ENCODE assay signal across 8 cellular contexts in genomic region chr3:39177708-39178332, GRCh38. TPM values are rescaled to one million over a fixed set of nuclear protein-coding genes. Genes with fewer than 3 reads are reported as not detected.
A peak's percentile ranks its signal among the peaks of the same experiment; 100 is the strongest.
DNase-seq lines count a peak whose midpoint lies in the region; ATAC-seq and TF ChIP-seq lines count a peak whose summit lies in the region.

No MANE protein-coding gene starts in this region.

- DNase-seq in 8988T = peak; percentile 94
- peak; percentile 76 for DNase-seq in KBM-7
- peak; percentile 79 for DNase-seq in SKM-1 treated with dmso at 0.1 percent for 144 hours (lab: John Stamatoyannopoulos, UW; ENCODE audit: unreplicated experiment)
- peak; percentile 73 for DNase-seq in activated naive CD8-positive, alpha-beta T cell treated with anti-CD3 and anti-CD28 coated beads, Interleukin-2, amount 10 ng/mL, durations not matched to agents 7 days and 5 days
- DNase-seq in head of caudate nucleus = peak; percentile 63 to 91 (median 75)
- peak; percentile 77 for DNase-seq in omental fat pad (ENCODE audit: low spot score)
- DNase-seq in suprapubic skin (ENCODE audit: low spot score in 2 of 2) = peak; percentile 94 to 96

- peaks cover 3% of the 10 kb centered on the region for H3K27me3 Mint-ChIP-seq in activated naive CD8-positive, alpha-beta T cell treated with anti-CD3 and anti-CD28 coated beads, Interleukin-2, amount 10 ng/mL, durations not matched to agents 7 days and 5 days

- peak overlapping the region; percentile 79 for H3K27ac Mint-ChIP-seq in activated naive CD8-positive, alpha-beta T cell treated with anti-CD3 and anti-CD28 coated beads, Interleukin-2, amount 10 ng/mL, durations not matched to agents 7 days and 5 days

- ATAC-seq in GM18502 (IDR thresholded peaks at IDR 0.05; ENCODE audit: poor library complexity, unreplicated experiment) = peak; percentile 40
- peak; percentile 53 for ATAC-seq in activated naive CD8-positive, alpha-beta T cell treated with anti-CD3 and anti-CD28 coated beads, Interleukin-2, amount 10 ng/mL, durations not matched to agents 7 days and 5 days (ENCODE audit: low read depth)
- ATAC-seq in omental fat pad (ENCODE audit: low FRiP score) = peak; percentile 75

- in situ Hi-C loops in KBM-7 (cut with MboI; ENCODE audit: low pct_unique_long_range_greater_than_20kb, low sequenced_read_pairs) = loop anchor here (25.0 kb wide), 1 partner anchor 209 kb away; the partner anchor contains the start of gene SLC25A38

- peaks cover 50% of the 10 kb centered on the region for H3K4me1 ChIP-seq in suprapubic skin

- no peaks in the 10 kb centered on the region for H3K36me3 ChIP-seq in suprapubic skin

- intact Hi-C loops in head of caudate nucleus (cut with DNase I) = no loop called here

- no peaks in the 10 kb centered on the region for H3K27me3 ChIP-seq in suprapubic skin

- peaks cover 48% of the 10 kb centered on the region for H3K4me1 Mint-ChIP-seq in activated naive CD8-positive, alpha-beta T cell treated with anti-CD3 and anti-CD28 coated beads, Interleukin-2, amount 10 ng/mL, durations not matched to agents 7 days and 5 days

- TF ChIP-seq CTCF in omental fat pad (IDR thresholded peaks at IDR 0.05) (no peak), suprapubic skin (IDR thresholded peaks at IDR 0.05) (no peak)

- peak overlapping the region; percentile 51 for H3K4me3 ChIP-seq in suprapubic skin

- TF ChIP-seq EP300 in suprapubic skin (IDR thresholded peaks at IDR 0.05) = peak; percentile 34

- H3K4me3 Mint-ChIP-seq in activated naive CD8-positive, alpha-beta T cell treated with anti-CD3 and anti-CD28 coated beads, Interleukin-2, amount 10 ng/mL, durations not matched to agents 7 days and 5 days = peak overlapping the region; percentile 69

- H3K9me3 Mint-ChIP-seq in activated naive CD8-positive, alpha-beta T cell treated with anti-CD3 and anti-CD28 coated beads, Interleukin-2, amount 10 ng/mL, durations not matched to agents 7 days and 5 days = peaks cover 3% of the 10 kb centered on the region

- TF ChIP-seq POLR2A in suprapubic skin (IDR thresholded peaks at IDR 0.05) = peak in 1 of 2 donors; percentile 60

- WGBS in suprapubic skin = under 1% methylated on average over 30 of the region's 32 CpGs

- no peaks in the 10 kb centered on the region for H3K9me3 ChIP-seq in suprapubic skin

- H3K27ac ChIP-seq in suprapubic skin = peak overlapping the region; percentile 92

- peaks cover 11% of the 10 kb centered on the region for H3K36me3 Mint-ChIP-seq in activated naive CD8-positive, alpha-beta T cell treated with anti-CD3 and anti-CD28 coated beads, Interleukin-2, amount 10 ng/mL, durations not matched to agents 7 days and 5 days

- POLR2A ChIA-PET in activated naive CD8-positive, alpha-beta T cell treated with anti-CD3 and anti-CD28 coated beads, Interleukin-2, amount 10 ng/mL, durations not matched to agents 7 days and 5 days (lab: Charles Lee) = interaction anchor here (1.0 to 3.6 kb wide), 7 partner anchors 8 to 70 kb away, joined by 3 to 17 read pairs (median 3); partner anchors contain the start of genes GORASP1 and TTC21A

RNA-seq across cellular contexts. Expression of gene XIRP1, which starts 14.6 kb away (rescaled TPM):
- not detected for total RNA-seq in activated naive CD8-positive, alpha-beta T cell treated with anti-CD3 and anti-CD28 coated beads, Interleukin-2, amount 10 ng/mL, durations not matched to agents 7 days and 5 days
- 1 to 10 TPM in 1 of 4 donors, under 1 TPM in 1, not detected in 2; 0.65 to 2.0 TPM for total RNA-seq in omental fat pad
- not detected for total RNA-seq in suprapubic skin

RNA-seq across cellular contexts. Expression of gene CSRNP1, which starts 24.4 kb away (rescaled TPM):
- 10 to 100 TPM; 15.8 to 16.5 TPM for total RNA-seq in activated naive CD8-positive, alpha-beta T cell treated with anti-CD3 and anti-CD28 coated beads, Interleukin-2, amount 10 ng/mL, durations not matched to agents 7 days and 5 days
- total RNA-seq in omental fat pad = 100 to 1,000 TPM in 2 of 4 donors, 10 to 100 TPM in 2; 52.0 to 321 (median 90.8) TPM
- 100 to 1,000 TPM in 2 of 4 donors, 10 to 100 TPM in 2; 69.1 to 234 (median 156) TPM for total RNA-seq in suprapubic skin

Comparison
In these comparisons a context has a peak if more than half of its experiments do, and no peak if none do; other contexts are left out.
1. Peak in every context shown above with its lines: DNase-seq, ATAC-seq, H3K4me3 ChIP-seq and H3K27ac ChIP-seq.